Comparison of ENCODE assay signal across 1 cellular context in genomic region chr17:46811978-46812583, GRCh38.
A peak's percentile ranks its signal among the peaks of the same experiment; 100 is the strongest.
TF ChIP-seq lines count a peak whose summit lies in the region.

No MANE protein-coding gene starts in this region.

TF ChIP-seq in HEK293, 187 proteins besides CTCF, POLR2A, EP300 and RAD21 (continued from another document):
- peak; percentile 27; the same call in 1 of the 2 replicates for TF ChIP-seq SP2 (tag by site-specific recombination; IDR thresholded peaks at IDR 0.05)
- no peak for TF ChIP-seq AEBP2 (tag by site-specific recombination; IDR thresholded peaks at IDR 0.05; ENCODE audit: borderline replicate concordance)
